In the genomic region with DNA sequence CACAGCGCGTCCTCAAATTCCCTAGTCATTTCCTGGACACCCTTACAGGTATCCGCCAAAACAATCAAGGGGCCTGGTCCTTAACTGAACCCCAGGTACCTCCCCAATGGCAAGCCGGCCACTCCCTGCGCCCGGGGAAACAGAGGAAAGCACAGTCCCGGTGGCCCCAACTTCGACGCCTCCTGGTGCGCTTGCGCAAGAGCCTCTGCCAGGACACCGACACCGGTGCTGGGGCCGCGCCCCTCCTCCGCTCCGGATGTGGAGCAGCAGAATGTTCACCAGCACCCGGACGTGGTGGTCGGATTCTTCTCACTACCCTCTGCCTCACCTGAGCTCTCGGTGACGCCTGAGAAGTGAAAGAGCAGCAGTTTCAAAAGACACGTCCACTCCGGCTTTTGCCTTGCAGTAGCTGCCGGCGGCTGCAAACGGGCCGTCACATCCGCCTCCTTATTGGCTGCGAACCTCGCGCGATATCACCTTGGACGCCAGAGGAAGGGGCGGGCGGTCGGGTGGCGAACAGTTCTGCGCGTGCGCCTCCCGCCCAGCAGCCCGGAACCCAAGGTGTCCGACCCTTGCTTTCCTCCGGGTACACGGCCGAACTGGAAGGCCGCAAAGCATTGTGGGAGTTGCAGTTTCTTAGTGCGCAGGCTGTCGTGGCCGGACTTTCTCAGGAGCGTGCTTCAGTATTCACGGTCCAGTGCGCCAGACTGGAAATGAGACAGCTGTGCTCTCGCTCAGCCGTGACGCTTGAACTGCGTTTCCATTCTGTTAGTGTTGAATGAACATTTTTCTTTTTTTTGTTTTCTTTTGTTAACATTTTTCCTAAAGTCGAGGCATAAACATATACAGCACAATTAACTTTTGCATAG, we compare ENCODE assay signal across 8 cellular contexts. TPM values are rescaled to one million over a fixed set of nuclear protein-coding genes. Genes with fewer than 3 reads are reported as not detected.
DNase-seq lines count a peak whose midpoint lies in the region; ATAC-seq and TF ChIP-seq lines count a peak whose summit lies in the region.

A gene with protein sequence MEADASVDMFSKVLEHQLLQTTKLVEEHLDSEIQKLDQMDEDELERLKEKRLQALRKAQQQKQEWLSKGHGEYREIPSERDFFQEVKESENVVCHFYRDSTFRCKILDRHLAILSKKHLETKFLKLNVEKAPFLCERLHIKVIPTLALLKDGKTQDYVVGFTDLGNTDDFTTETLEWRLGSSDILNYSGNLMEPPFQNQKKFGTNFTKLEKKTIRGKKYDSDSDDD (minus strand): TSS at position 423 of the 869 bp plus-strand sequence. CDS start 3,123 bp downstream, outside the sequence.

- peaks cover 11% of the 10 kb centered on the region for H3K4me1 ChIP-seq in colonic mucosa

- H3K9ac ChIP-seq in colonic mucosa (ENCODE audit: low read depth in 2 of 2, low read length in 2 of 2) = peak within 1 kb of the TSS; percentile 84 to 92

- peaks cover 18% of the 10 kb centered on the region for H3K36me3 Mint-ChIP-seq in activated CD4-positive, alpha-beta T cell treated with anti-CD3 and anti-CD28 coated beads for 36 hours (ENCODE audit: low read depth)

- H3K9me3 ChIP-seq in colonic mucosa = no peaks in the 10 kb centered on the region

- intact Hi-C loops in activated CD4-positive, alpha-beta T cell treated with anti-CD3 and anti-CD28 coated beads for 36 hours (cut with DNase I, micrococcal nuclease) = loop anchor here (1.0 to 10.0 kb wide), 16 partner anchors 41 to 1689 kb away; a partner anchor contains a TSS
- intact Hi-C loops in colonic mucosa (cut with DNase I) = loop anchor here (5.0 to 10.0 kb wide), 2 partner anchors 151 to 156 kb away; a partner anchor contains a TSS

- H3K27ac ChIP-seq in colonic mucosa = peak within 1 kb of the TSS; percentile 91
- peak within 1 kb of the TSS; percentile 88 for H3K27ac ChIP-seq in layer of hippocampus (ENCODE audit: low read depth, low read length)

- no peak for TF ChIP-seq CTCF in BJ (IDR thresholded peaks at IDR 0.05; ENCODE audit: insufficient read depth, low read depth, low read length)
- no peak for TF ChIP-seq CTCF in colonic mucosa (IDR thresholded peaks at IDR 0.05)

- peak; percentile 95 for DNase-seq in BJ (ENCODE audit: low read depth)
- DNase-seq in GM19240 (ENCODE audit: insufficient read length, low spot score) = peak; percentile 79
- DNase-seq in NCI-H524 (lab: John Stamatoyannopoulos, UW) = peak; percentile 99
- DNase-seq in activated CD4-positive, alpha-beta T cell treated with anti-CD3 and anti-CD28 coated beads for 36 hours = peak; percentile 99
- DNase-seq in colonic mucosa = peak; percentile 99
- peak; percentile 93 to 96 for DNase-seq in stimulated activated CD4-positive, alpha-beta T cell treated with anti-CD3 and anti-CD28 coated beads, Interleukin-1b, Interleukin-23, amount 100 ng/mL, for 4 hours (ENCODE audit: low read depth in 2 of 2)

- no peaks in the 10 kb centered on the region for H3K27me3 ChIP-seq in BJ (ENCODE audit: control insufficient read depth, insufficient read depth, low read length)
- no peaks in the 10 kb centered on the region for H3K27me3 ChIP-seq in colonic mucosa
- H3K27me3 ChIP-seq in layer of hippocampus (ENCODE audit: control insufficient read depth, insufficient read depth, low read length) = no peaks in the 10 kb centered on the region

- peak within 1 kb of the TSS; percentile 97 for H3K4me3 ChIP-seq in BJ (ENCODE audit: low read depth, low read length)
- H3K4me3 ChIP-seq in colonic mucosa = peak within 1 kb of the TSS; percentile 95

- CTCF ChIA-PET in BJ (lab: Yijun Ruan, JAX) = interaction anchor here (0.6 to 3.9 kb wide), 21 partner anchors 11 to 926 kb away, joined by 3 to 16 read pairs (median 4); a partner anchor contains a TSS
- CTCF ChIA-PET in activated CD4-positive, alpha-beta T cell treated with anti-CD3 and anti-CD28 coated beads for 36 hours (lab: Charles Lee) = interaction anchor here (0.7 to 3.0 kb wide), 6 partner anchors 12 to 195 kb away, joined by 3 to 11 read pairs (median 4); a partner anchor contains a TSS

- H3K27me3 Mint-ChIP-seq in activated CD4-positive, alpha-beta T cell treated with anti-CD3 and anti-CD28 coated beads for 36 hours = no peaks in the 10 kb centered on the region

- H3K36me3 ChIP-seq in BJ (ENCODE audit: control insufficient read depth, insufficient read depth, low read length) (peaks cover 5% of the 10 kb centered on the region; the same call in 1 of the 2 replicates), colonic mucosa (peaks cover 6% of the 10 kb centered on the region)

- no peak within 1 kb of the TSS for H3K27ac Mint-ChIP-seq in activated CD4-positive, alpha-beta T cell treated with anti-CD3 and anti-CD28 coated beads for 36 hours

- peaks cover 42% of the 10 kb centered on the region for H3K4me1 Mint-ChIP-seq in activated CD4-positive, alpha-beta T cell treated with anti-CD3 and anti-CD28 coated beads for 36 hours

- POLR2A ChIA-PET in BJ (lab: Charles Lee) = interaction anchor here (0.7 to 0.9 kb wide), 2 partner anchors 154 to 1227 kb away, joined by 3 read pairs; a partner anchor contains a TSS
- POLR2A ChIA-PET in activated CD4-positive, alpha-beta T cell treated with anti-CD3 and anti-CD28 coated beads for 36 hours (lab: Charles Lee) = interaction anchor here (1.1 to 1.6 kb wide), 2 partner anchors 156 to 195 kb away, joined by 4 read pairs; no protein-coding TSS in a partner anchor

- no peak within 1 kb of the TSS for H3K4me3 Mint-ChIP-seq in activated CD4-positive, alpha-beta T cell treated with anti-CD3 and anti-CD28 coated beads for 36 hours

- H3K9me3 Mint-ChIP-seq in activated CD4-positive, alpha-beta T cell treated with anti-CD3 and anti-CD28 coated beads for 36 hours (ENCODE audit: low read depth) = no peaks in the 10 kb centered on the region

- peak; percentile 57 for ATAC-seq in HG03457 (IDR thresholded peaks at IDR 0.05; ENCODE audit: unreplicated experiment)
- peak; percentile 86 for ATAC-seq in activated CD4-positive, alpha-beta T cell treated with anti-CD3 and anti-CD28 coated beads for 36 hours

RNA-seq across cellular contexts. Expression of the gene that starts here (rescaled TPM):
- polyA plus RNA-seq in BJ (2011; rRNA removed) = 29.2 and 39.0 TPM in 2 replicates
- 5.9 and 13.6 TPM in 2 replicates for polyA minus RNA-seq in BJ (2011; rRNA and poly(A)+ RNA removed)
- 10 to 100 TPM; 19.4 to 27.9 TPM for total RNA-seq in activated CD4-positive, alpha-beta T cell treated with anti-CD3 and anti-CD28 coated beads for 36 hours
- 10 to 100 TPM; 25.9 to 26.2 TPM for total RNA-seq in colonic mucosa

Comparison
In these comparisons a context has a peak if more than half of its experiments do, and no peak if none do; other contexts are left out.
1. Peak in every context shown above with its lines: DNase-seq, ATAC-seq, H3K4me3 ChIP-seq and H3K27ac ChIP-seq.